ENCODE assay signal across 28 cellular contexts in genomic region chr4:85591361-85592098, GRCh38.
DNase-seq lines count a peak whose midpoint lies in the region; ATAC-seq, FAIRE-seq and TF ChIP-seq lines count a peak whose summit lies in the region.
"Had no signal": no experiment of that assay in that cellular context is flagged by ENCODE, and none has a peak within 500 bp of the region (broad histone marks: within the 10 kb centered on the region; RNA-seq: fewer than 3 reads in every experiment).

No MANE protein-coding gene starts in this region.

- H2AFZ ChIP-seq in OCI-LY1 (ENCODE audit: low read length) = no peak overlapping the region
- no peak overlapping the region for H2AFZ ChIP-seq in HepG2 (ENCODE audit: low read length)

- no peak overlapping the region for H3K9ac ChIP-seq in OCI-LY1 (ENCODE audit: low read length)
- no peak overlapping the region for H3K9ac ChIP-seq in HepG2 (ENCODE audit: insufficient read depth, low read depth, low read length)
- H3K9ac ChIP-seq: KMS-11 had no signal

- POLR2A ChIA-PET in HEK293T (lab: Yijun Ruan, JAX) = no interaction called here
- POLR2A ChIA-PET in HepG2 (lab: Yijun Ruan, JAX) = no interaction called here

- H3K27ac ChIP-seq in OCI-LY1 (ENCODE audit: low read depth, low read length, poor library complexity, severe bottlenecking) (peak overlapping the region; percentile 11), HepG2 (ENCODE audit: extremely low read length, insufficient read depth, low read length) (no peak overlapping the region)
- H3K27ac ChIP-seq: KMS-11, SJCRH30 had no signal

- no peaks in the 10 kb centered on the region for H3K9me3 Mint-ChIP-seq in nephron progenitor cell
- H3K9me3 Mint-ChIP-seq: brain had no signal

- no peaks in the 10 kb centered on the region for H3K9me3 ChIP-seq in OCI-LY1 (ENCODE audit: low read length)
- H3K9me3 ChIP-seq in HepG2 (ENCODE audit: low read length) = no peaks in the 10 kb centered on the region
- H3K9me3 ChIP-seq: SJCRH30 had no signal

- no peak for FAIRE-seq in HepG2 (lab: Jason Lieb, UNC)
- FAIRE-seq: GM18507, H1, RCC 7860 had no signal

- no peak for TF ChIP-seq RAD21 in HepG2 (CRISPR knock-in tag; IDR thresholded peaks at IDR 0.05)

- H3K36me3 ChIP-seq in OCI-LY1 (ENCODE audit: insufficient read depth, low read length) (peaks cover 39% of the 10 kb centered on the region), HepG2 (replicated peaks in 1 of 2; ENCODE audit: control insufficient read depth in 1 of 2, insufficient read depth in 2 of 2, low read length in 2 of 2) (no peaks in the 10 kb centered on the region)

- no peaks in the 10 kb centered on the region for H3K9me2 ChIP-seq in OCI-LY1 (ENCODE audit: low read depth, low read length)

- in situ Hi-C loops in HepG2 (cut with HindIII; ENCODE audit: extremely low pct_ligation_motif_present, low pct_unique_long_range_greater_than_20kb) = no loop called here

- intact Hi-C loops in HepG2 (cut with micrococcal nuclease; ENCODE audit: unreplicated experiment) = no loop called here

- no peak overlapping the region for H3K4me3 ChIP-seq in OCI-LY1 (ENCODE audit: low read depth, low read length, poor library complexity, severe bottlenecking)
- H3K4me3 ChIP-seq in fibroblast of mammary gland (ENCODE audit: control insufficient read depth, low read depth, low read length) = no peak overlapping the region
- H3K4me3 ChIP-seq in HepG2 (replicated peaks in 1 of 3; ENCODE audit: insufficient read depth in 1 of 3, low read depth in 2 of 3, low read length in 3 of 3) = no peak overlapping the region
- H3K4me3 ChIP-seq: lung, SJCRH30, smooth muscle cell had no signal

- H3K4me1 Mint-ChIP-seq in nephron progenitor cell = no peaks in the 10 kb centered on the region
- H3K4me1 Mint-ChIP-seq: CD4-positive, CD25-positive, alpha-beta regulatory T cell; T-cell had no signal

- no peaks in the 10 kb centered on the region for H3K36me3 Mint-ChIP-seq in nephron progenitor cell (ENCODE audit: low read depth)
- H3K36me3 Mint-ChIP-seq: brain; CD4-positive, CD25-positive, alpha-beta regulatory T cell; T-cell had no signal

- H3K79me2 ChIP-seq in OCI-LY1 (ENCODE audit: insufficient read depth, low read length) (peaks cover 57% of the 10 kb centered on the region), HepG2 (ENCODE audit: insufficient read depth, low read length) (no peaks in the 10 kb centered on the region)

- H3K27ac Mint-ChIP-seq in nephron progenitor cell = no peak overlapping the region
- H3K27ac Mint-ChIP-seq: activated CD8-positive, alpha-beta T cell treated with anti-CD3 and anti-CD28 coated beads, Interleukin-2, amount 10 ng/mL, durations not matched to agents 7 days and 5 days; activated T-cell treated with anti-CD3 and anti-CD28 coated beads, Interleukin-2, amount 50 U/mL, for 24 hours; brain; CD4-positive, CD25-positive, alpha-beta regulatory T cell; T-cell had no signal

- no peaks in the 10 kb centered on the region for H4K20me1 ChIP-seq in OCI-LY1 (ENCODE audit: insufficient read depth, low read length)
- H4K20me1 ChIP-seq in HepG2 (ENCODE audit: insufficient read depth, low read length) = no peaks in the 10 kb centered on the region

- no peak for ATAC-seq in HepG2
- ATAC-seq: activated CD8-positive, alpha-beta T cell treated with anti-CD3 and anti-CD28 coated beads, Interleukin-2, amount 10 ng/mL, durations not matched to agents 7 days and 5 days; T-cell had no signal

- CTCF ChIA-PET in HEK293T (lab: Yijun Ruan, JAX) = no interaction called here
- CTCF ChIA-PET in HepG2 (lab: Yijun Ruan, JAX; ENCODE audit: low intra/inter-chr PET ratio, low total read pairs) = no interaction called here

- no peak for TF ChIP-seq EP300 in HepG2 (IDR thresholded peaks at IDR 0.05; ENCODE audit: low read depth in 2 of 2, low read length in 2 of 2)
- no peak for TF ChIP-seq EP300 in HepG2 (CRISPR knock-in tag; IDR thresholded peaks at IDR 0.05; ENCODE audit: borderline replicate concordance)

- BruUV-seq in HepG2 (replicated peaks; lab: Mats Ljungman, UMichigan) = no TSS peak

- H3K27me3 Mint-ChIP-seq in nephron progenitor cell (ENCODE audit: low read depth, poor library complexity) = no peaks in the 10 kb centered on the region
- H3K27me3 Mint-ChIP-seq: activated T-cell treated with anti-CD3 and anti-CD28 coated beads, Interleukin-2, amount 50 U/mL, for 24 hours; CD4-positive, CD25-positive, alpha-beta regulatory T cell; T-cell had no signal

- no peaks in the 10 kb centered on the region; the same call in 1 of the 2 replicates for H3F3A ChIP-seq in OCI-LY1 (ENCODE audit: insufficient read depth, low read length)

- no peak for TF ChIP-seq POLR2A in HepG2 (IDR thresholded peaks at IDR 0.05; ENCODE audit: insufficient read depth in 1 of 2, low read depth in 2 of 2, low read length in 2 of 2)

- H3K4me2 ChIP-seq in OCI-LY1 (ENCODE audit: low read length) (no peak overlapping the region), HepG2 (ENCODE audit: low read depth, low read length) (no peak overlapping the region)
- H3K4me2 ChIP-seq: KMS-11, smooth muscle cell had no signal

- no peaks in the 10 kb centered on the region for H3K27me3 ChIP-seq in OCI-LY1 (ENCODE audit: insufficient read depth, low read length)
- no peaks in the 10 kb centered on the region for H3K27me3 ChIP-seq in HepG2 (ENCODE audit: control insufficient read depth in 1 of 2, insufficient read depth in 2 of 2, low read length in 2 of 2)
- H3K27me3 ChIP-seq: SJCRH30 had no signal

- peak; percentile 54 for DNase-seq in EH (ENCODE audit: low read depth)
- DNase-seq in fibroblast of mammary gland (ENCODE audit: low read depth) = peak; percentile 68
- peak; percentile 88 for DNase-seq in renal cortical epithelial cell (ENCODE audit: low read depth)
- DNase-seq in HEK293T (ENCODE audit: extremely low spot score) = no peak
- no peak for DNase-seq in nephron progenitor cell
- DNase-seq in HepG2 (ENCODE audit: low spot score) = no peak
- DNase-seq in NOMO-1 (lab: John Stamatoyannopoulos, UW; ENCODE audit: unreplicated experiment in 2 of 2) = no peak
- DNase-seq: activated CD8-positive, alpha-beta T cell treated with anti-CD3 and anti-CD28 coated beads, Interleukin-2, amount 10 ng/mL, durations not matched to agents 7 days and 5 days; activated T-cell treated with anti-CD3 and anti-CD28 coated beads, Interleukin-2, amount 50 U/mL, for 24 hours; CD4-positive, CD25-positive, alpha-beta regulatory T cell; effector CD8-positive, alpha-beta T cell; erythroblast; MV-4-11; NCI-H2171 treated with DMSO at 0.1 percent for 48 hours; NCI-H524; NK-92 treated with Interleukin-12 subunit alpha and Interleukin-12 subunit beta, amount 100 ng/mL, for 24 hours; occipital lobe; SJCRH30; stimulated activated CD4-positive, alpha-beta T cell treated with anti-CD3 and anti-CD28 coated beads, Interleukin-2, amount 100 ng/mL, for 24 hours; T-cell had no signal

- TF ChIP-seq CTCF in OCI-LY1 (IDR thresholded peaks at IDR 0.05; ENCODE audit: low read length) (no peak), fibroblast of mammary gland (conservative IDR thresholded peaks at IDR 0.05; ENCODE audit: control insufficient read depth, insufficient read depth, low read depth, low read length) (no peak), nephron progenitor cell (IDR thresholded peaks at IDR 0.05) (no peak), HepG2 (CRISPR knock-in tag; IDR thresholded peaks at IDR 0.05) (no peak)

- H3K4me3 Mint-ChIP-seq in nephron progenitor cell = no peak overlapping the region
- H3K4me3 Mint-ChIP-seq: activated CD8-positive, alpha-beta T cell treated with anti-CD3 and anti-CD28 coated beads, Interleukin-2, amount 10 ng/mL, durations not matched to agents 7 days and 5 days; activated T-cell treated with anti-CD3 and anti-CD28 coated beads, Interleukin-2, amount 50 U/mL, for 24 hours; brain; CD4-positive, CD25-positive, alpha-beta regulatory T cell; T-cell had no signal

- 8% methylated on average over 3 of the region's 3 CpGs for WGBS in HepG2 (ENCODE audit: low lambda C conversion rate)

- peaks cover 54% of the 10 kb centered on the region for H3K4me1 ChIP-seq in OCI-LY1 (ENCODE audit: insufficient read depth, low read length, severe bottlenecking)
- no peaks in the 10 kb centered on the region for H3K4me1 ChIP-seq in HepG2 (ENCODE audit: insufficient read depth, low read length)
- H3K4me1 ChIP-seq: SJCRH30 had no signal

TF ChIP-seq in HEK293T, 16 proteins besides CTCF, POLR2A, EP300 and RAD21:
- TF ChIP-seq CTBP1 (IDR thresholded peaks at IDR 0.05; ENCODE audit: borderline replicate concordance) = no peak
- TF ChIP-seq PKNOX1 (IDR thresholded peaks at IDR 0.05) = no peak
- TF ChIP-seq FOXA1 (IDR thresholded peaks at IDR 0.05) = no peak
TF ChIP-seq in HEK293T: peak in this region for 0.

TF ChIP-seq in HepG2, 621 proteins besides CTCF, POLR2A, EP300 and RAD21 (continues in another document):
- no peak for TF ChIP-seq RFX3 (CRISPR knock-in tag; IDR thresholded peaks at IDR 0.05)
- no peak for TF ChIP-seq FLYWCH1 (CRISPR knock-in tag; IDR thresholded peaks at IDR 0.05)
- no peak for TF ChIP-seq ZNF550 (CRISPR knock-in tag; IDR thresholded peaks at IDR 0.05; ENCODE audit: borderline replicate concordance)
- TF ChIP-seq ZNF598 (CRISPR knock-in tag; IDR thresholded peaks at IDR 0.05; ENCODE audit: borderline replicate concordance) = no peak
- TF ChIP-seq ZBTB1 (CRISPR knock-in tag; IDR thresholded peaks at IDR 0.05; ENCODE audit: borderline replicate concordance) = no peak
- no peak for TF ChIP-seq ZNF607 (CRISPR knock-in tag; IDR thresholded peaks at IDR 0.05; ENCODE audit: borderline replicate concordance)
- TF ChIP-seq, protein P1, sequence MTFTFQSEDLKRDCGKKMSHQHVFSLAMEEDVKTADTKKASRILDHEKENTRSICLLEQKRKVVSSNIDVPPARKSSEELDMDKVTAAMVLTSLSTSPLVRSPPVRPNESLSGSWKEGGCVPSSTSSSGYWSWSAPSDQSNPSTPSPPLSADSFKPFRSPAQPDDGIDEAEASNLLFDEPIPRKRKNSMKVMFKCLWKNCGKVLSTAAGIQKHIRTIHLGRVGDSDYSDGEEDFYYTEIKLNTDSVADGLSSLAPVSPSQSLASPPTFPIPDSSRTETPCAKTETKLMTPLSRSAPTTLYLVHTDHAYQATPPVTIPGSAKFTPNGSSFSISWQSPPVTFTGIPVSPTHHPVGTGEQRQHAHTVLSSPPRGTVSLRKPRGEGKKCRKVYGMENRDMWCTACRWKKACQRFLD (CRISPR knock-in tag; IDR thresholded peaks at IDR 0.05; ENCODE audit: borderline replicate concordance) = no peak
- TF ChIP-seq TEAD3 (CRISPR knock-in tag; optimal IDR thresholded peaks at IDR 0.05; ENCODE audit: borderline replicate concordance) = no peak
- TF ChIP-seq ZNF597 (CRISPR knock-in tag; IDR thresholded peaks at IDR 0.05) = no peak

Comparison
In these comparisons a context has a peak if more than half of its experiments do, and no peak if none do; other contexts are left out.
1. DNase-seq: peak in EH (single experiment), fibroblast of mammary gland (single experiment) and renal cortical epithelial cell (single experiment); none in HEK293T (single experiment), nephron progenitor cell (single experiment), HepG2 (single experiment) and NOMO-1 (0 of 2).